In the genomic region with DNA sequence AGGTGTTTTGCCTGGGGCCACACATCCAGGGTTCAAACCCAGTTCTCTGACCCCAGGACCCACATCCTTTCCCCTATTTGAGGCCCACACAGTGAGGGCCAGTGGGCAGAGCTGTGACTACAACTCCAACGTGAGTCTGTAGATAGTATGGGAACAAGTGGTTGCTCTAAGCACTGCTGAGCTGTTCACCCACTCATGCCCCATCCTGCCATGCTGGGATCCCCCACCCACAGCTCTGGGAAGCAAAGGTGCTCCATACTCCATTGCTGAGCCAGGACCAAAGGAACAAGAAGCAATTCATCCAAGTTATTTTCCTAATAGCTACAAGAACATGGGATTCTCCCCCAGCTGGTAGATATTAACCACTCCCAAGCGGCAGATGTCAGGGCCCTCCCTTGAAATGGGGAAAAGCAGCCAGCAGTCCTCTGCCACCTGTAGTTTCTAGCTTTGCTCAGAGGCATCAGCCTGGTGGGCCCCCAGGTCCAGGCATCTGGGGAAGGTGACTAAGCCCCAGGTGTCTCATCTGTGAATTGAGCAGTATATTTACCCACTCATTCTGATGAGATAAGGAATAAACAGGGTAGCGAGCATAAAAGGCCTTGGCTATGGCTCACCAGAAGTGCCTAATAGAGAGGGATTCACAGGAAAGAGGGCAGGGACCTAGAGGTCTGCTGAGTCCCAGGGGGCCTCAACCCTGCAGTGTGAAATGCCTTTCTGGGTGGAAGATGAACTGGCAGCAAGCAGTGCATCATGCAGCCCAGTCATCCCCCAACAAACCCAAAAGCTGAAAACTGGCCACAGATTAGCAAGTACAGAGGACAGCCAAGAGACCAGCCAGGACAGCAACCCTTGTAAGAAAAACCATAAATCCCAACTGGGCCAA, we compare ENCODE assay signal across 9 cellular contexts. TPM values are rescaled to one million over a fixed set of nuclear protein-coding genes. Genes with fewer than 3 reads are reported as not detected.
A peak's percentile ranks its signal among the peaks of the same experiment; 100 is the strongest.
DNase-seq lines count a peak whose midpoint lies in the region; ATAC-seq and TF ChIP-seq lines count a peak whose summit lies in the region.
"Had no signal": no experiment of that assay in that cellular context is flagged by ENCODE, and none has a peak within 500 bp of the region (broad histone marks: within the 10 kb centered on the region; RNA-seq: fewer than 3 reads in every experiment).

No MANE protein-coding gene starts in this region.

- H3K36me3 Mint-ChIP-seq in activated CD8-positive, alpha-beta T cell treated with anti-CD3 and anti-CD28 coated beads, Interleukin-2, amount 10 ng/mL, durations not matched to agents 7 days and 5 days (ENCODE audit: low read depth): peaks cover 42% of the 10 kb centered on the region
- H3K36me3 Mint-ChIP-seq in activated CD8-positive, alpha-beta T cell treated with anti-CD3 and anti-CD28 coated beads for 36 hours (ENCODE audit: low read depth): peaks cover 16% of the 10 kb centered on the region

- peak; percentile 10 for ATAC-seq in activated CD8-positive, alpha-beta T cell treated with anti-CD3 and anti-CD28 coated beads, Interleukin-2, amount 10 ng/mL, durations not matched to agents 7 days and 5 days
- no peak for ATAC-seq in activated CD8-positive, alpha-beta T cell treated with anti-CD3 and anti-CD28 coated beads for 36 hours
- no peak for ATAC-seq in right cardiac atrium
- ATAC-seq in HG02798 (IDR thresholded peaks at IDR 0.05; ENCODE audit: poor library complexity, unreplicated experiment): no peak
- no peak for ATAC-seq in HG03439 (IDR thresholded peaks at IDR 0.05; ENCODE audit: unreplicated experiment)

- CTCF ChIA-PET in activated CD8-positive, alpha-beta T cell treated with anti-CD3 and anti-CD28 coated beads, Interleukin-2, amount 10 ng/mL, durations not matched to agents 7 days and 5 days (lab: Charles Lee): interaction anchor here (0.7 to 5.5 kb wide), 9 partner anchors 22 to 179 kb away, joined by 3 to 115 read pairs (median 4); a partner anchor contains a TSS
- CTCF ChIA-PET in activated CD8-positive, alpha-beta T cell treated with anti-CD3 and anti-CD28 coated beads for 36 hours (lab: Charles Lee): interaction anchor here (1.6 to 8.0 kb wide), 6 partner anchors 10 to 119 kb away, joined by 3 to 92 read pairs (median 28); a partner anchor contains a TSS

- H3K27me3 ChIP-seq in right cardiac atrium (ENCODE audit: control insufficient read depth, insufficient read depth) (no peaks in the 10 kb centered on the region), tibial nerve (no peaks in the 10 kb centered on the region)

- no peaks in the 10 kb centered on the region for H3K9me3 ChIP-seq in right cardiac atrium (ENCODE audit: control insufficient read depth, low read length)
- no peaks in the 10 kb centered on the region for H3K9me3 ChIP-seq in tibial nerve

- no peak for TF ChIP-seq POLR2A in tibial nerve (IDR thresholded peaks at IDR 0.05)

- H3K27me3 Mint-ChIP-seq in activated CD8-positive, alpha-beta T cell treated with anti-CD3 and anti-CD28 coated beads, Interleukin-2, amount 10 ng/mL, durations not matched to agents 7 days and 5 days (ENCODE audit: low read depth): no peaks in the 10 kb centered on the region
- H3K27me3 Mint-ChIP-seq in activated CD8-positive, alpha-beta T cell treated with anti-CD3 and anti-CD28 coated beads for 36 hours: no peaks in the 10 kb centered on the region
- H3K27me3 Mint-ChIP-seq: activated T-cell treated with anti-CD3 and anti-CD28 coated beads, Interleukin-2, amount 50 U/mL, for 24 hours had no signal

- peaks cover 15% of the 10 kb centered on the region for H3K4me1 ChIP-seq in right cardiac atrium (ENCODE audit: control insufficient read depth, insufficient read depth, low read length)
- H3K4me1 ChIP-seq in tibial nerve: peaks cover 0 to 59% (median 24%) of the 10 kb centered on the region in 4 donors

- TF ChIP-seq EP300 in tibial nerve (IDR thresholded peaks at IDR 0.05): no peak

- H3K9me3 Mint-ChIP-seq in activated CD8-positive, alpha-beta T cell treated with anti-CD3 and anti-CD28 coated beads, Interleukin-2, amount 10 ng/mL, durations not matched to agents 7 days and 5 days (ENCODE audit: insufficient read depth): no peaks in the 10 kb centered on the region
- no peaks in the 10 kb centered on the region for H3K9me3 Mint-ChIP-seq in activated CD8-positive, alpha-beta T cell treated with anti-CD3 and anti-CD28 coated beads for 36 hours
- H3K9me3 Mint-ChIP-seq: activated T-cell treated with anti-CD3 and anti-CD28 coated beads, Interleukin-2, amount 50 U/mL, for 24 hours had no signal

- H3K36me3 ChIP-seq in tibial nerve: no peaks in the 10 kb centered on the region

- intact Hi-C loops in activated CD8-positive, alpha-beta T cell treated with anti-CD3 and anti-CD28 coated beads for 36 hours (cut with micrococcal nuclease): no loop called here
- intact Hi-C loops in right cardiac atrium (cut with DNase I): loop anchor here in 3 of 4 donors (5.0 kb wide), 3 partner anchors 64 to 119 kb away; a partner anchor contains a TSS

- H3K4me3 ChIP-seq in right cardiac atrium (ENCODE audit: low read length) (no peak overlapping the region), tibial nerve (no peak overlapping the region)

- 63% methylated on average over 3 of the region's 3 CpGs for WGBS in right cardiac atrium
- 57 to 72% methylated on average over 2 to 3 of the region's 3 CpGs for WGBS in tibial nerve, 2 donors

- POLR2A ChIA-PET in activated CD8-positive, alpha-beta T cell treated with anti-CD3 and anti-CD28 coated beads, Interleukin-2, amount 10 ng/mL, durations not matched to agents 7 days and 5 days (lab: Charles Lee): interaction anchor here (1.1 kb wide), 1 partner anchor 125 kb away, joined by 4 read pairs; a partner anchor contains a TSS
- POLR2A ChIA-PET in activated CD8-positive, alpha-beta T cell treated with anti-CD3 and anti-CD28 coated beads for 36 hours (lab: Charles Lee): interaction anchor here (1.0 to 1.9 kb wide), 3 partner anchors 33 to 67 kb away, joined by 3 to 7 read pairs (median 4); a partner anchor contains a TSS

- peaks cover 32% of the 10 kb centered on the region for H3K4me1 Mint-ChIP-seq in activated CD8-positive, alpha-beta T cell treated with anti-CD3 and anti-CD28 coated beads, Interleukin-2, amount 10 ng/mL, durations not matched to agents 7 days and 5 days (ENCODE audit: low read depth)
- H3K4me1 Mint-ChIP-seq in activated CD8-positive, alpha-beta T cell treated with anti-CD3 and anti-CD28 coated beads for 36 hours (ENCODE audit: low read depth): peaks cover 3% of the 10 kb centered on the region

- H3K27ac ChIP-seq in right cardiac atrium (ENCODE audit: low read length) (peak overlapping the region; percentile 75), tibial nerve (peak overlapping the region; percentile 1 to 71 (median 51))

- no peak for TF ChIP-seq CTCF in activated CD8-positive, alpha-beta T cell treated with anti-CD3 and anti-CD28 coated beads for 36 hours (IDR thresholded peaks at IDR 0.05)
- TF ChIP-seq CTCF in tibial nerve (IDR thresholded peaks at IDR 0.05): no peak

- peak overlapping the region; percentile 42 for H3K4me3 Mint-ChIP-seq in activated CD8-positive, alpha-beta T cell treated with anti-CD3 and anti-CD28 coated beads, Interleukin-2, amount 10 ng/mL, durations not matched to agents 7 days and 5 days
- H3K4me3 Mint-ChIP-seq in activated CD8-positive, alpha-beta T cell treated with anti-CD3 and anti-CD28 coated beads for 36 hours: no peak overlapping the region
- H3K4me3 Mint-ChIP-seq: activated T-cell treated with anti-CD3 and anti-CD28 coated beads, Interleukin-2, amount 50 U/mL, for 24 hours had no signal

- no peak for DNase-seq in activated CD8-positive, alpha-beta T cell treated with anti-CD3 and anti-CD28 coated beads, Interleukin-2, amount 10 ng/mL, durations not matched to agents 7 days and 5 days
- no peak for DNase-seq in activated CD8-positive, alpha-beta T cell treated with anti-CD3 and anti-CD28 coated beads for 36 hours
- DNase-seq in RPMI7951 (ENCODE audit: low read depth) (peak; percentile 21), right cardiac atrium (peak in 1 of 3 donors; percentile 19), tibial nerve (ENCODE audit: low spot score in 2 of 2) (no peak)
- DNase-seq in stimulated activated CD4-positive, alpha-beta T cell treated with anti-CD3 and anti-CD28 coated beads, Interleukin-12 subunit alpha, Interleukin-12 subunit beta, amount 100 ng/mL, for 4 hours: no peak
- DNase-seq: activated T-cell treated with anti-CD3 and anti-CD28 coated beads, Interleukin-2, amount 50 U/mL, for 24 hours had no signal

- H3K27ac Mint-ChIP-seq in activated CD8-positive, alpha-beta T cell treated with anti-CD3 and anti-CD28 coated beads, Interleukin-2, amount 10 ng/mL, durations not matched to agents 7 days and 5 days: peak overlapping the region; percentile 89
- H3K27ac Mint-ChIP-seq in activated CD8-positive, alpha-beta T cell treated with anti-CD3 and anti-CD28 coated beads for 36 hours: no peak overlapping the region
- H3K27ac Mint-ChIP-seq: activated T-cell treated with anti-CD3 and anti-CD28 coated beads, Interleukin-2, amount 50 U/mL, for 24 hours had no signal

RNA-seq across cellular contexts. Expression of a gene that starts 33.4 kb away (rescaled TPM):
- 10 to 100 TPM; 31.7 to 32.3 TPM for total RNA-seq in activated CD8-positive, alpha-beta T cell treated with anti-CD3 and anti-CD28 coated beads, Interleukin-2, amount 10 ng/mL, durations not matched to agents 7 days and 5 days
- 10 to 100 TPM; 21.2 to 23.5 TPM for total RNA-seq in activated CD8-positive, alpha-beta T cell treated with anti-CD3 and anti-CD28 coated beads for 36 hours
- total RNA-seq in RPMI7951 (2014; rRNA removed; shearing (Covaris generic)): 20.4 and 21.4 TPM in 2 replicates
- total RNA-seq in right cardiac atrium (1 to 10 TPM; 1.0 to 1.4 (median 1.3) TPM), tibial nerve (1 to 10 TPM in 3 of 4 donors, under 1 TPM in 1; 0.84 to 3.1 (median 2.4) TPM)
- 0.75 TPM for polyA plus RNA-seq in right cardiac atrium
